38 cellular contexts compared by ENCODE assay signal in the genomic region with DNA sequence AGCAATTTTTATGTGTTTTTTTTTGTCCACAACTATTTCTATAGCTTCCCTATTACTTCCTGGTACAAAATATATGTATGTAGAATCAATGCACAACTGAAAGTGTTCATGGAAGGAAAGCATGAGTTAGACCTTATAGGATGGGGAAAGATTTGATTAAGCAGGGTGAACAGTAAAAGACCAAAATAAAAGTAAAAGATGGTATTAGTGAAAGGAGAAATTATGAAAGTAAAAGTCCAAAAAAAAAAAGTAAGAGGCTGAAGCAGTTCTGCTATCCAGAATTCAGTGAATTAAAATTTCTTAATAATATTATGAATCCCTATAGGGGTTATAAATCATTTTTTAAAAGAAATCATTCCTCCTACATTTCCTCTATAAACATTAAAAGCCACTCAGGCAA.
"Had no signal": no experiment of that assay in that cellular context is flagged by ENCODE, and none has a peak within 500 bp of the region (broad histone marks: within the 10 kb centered on the region; RNA-seq: fewer than 3 reads in every experiment).

No MANE protein-coding gene starts in this region.

- H3K4me1 Mint-ChIP-seq: activated naive CD4-positive, alpha-beta T cell treated with anti-CD3 and anti-CD28 coated beads, Interleukin-2, amount 10 ng/mL, durations not matched to agents 7 days and 5 days; activated naive CD4-positive, alpha-beta T cell treated with anti-CD3 and anti-CD28 coated beads, Interleukin-2, amount 50 U/mL, for 24 hours; activated naive CD8-positive, alpha-beta T cell treated with anti-CD3 and anti-CD28 coated beads for 36 hours; activated naive CD8-positive, alpha-beta T cell treated with anti-CD3 and anti-CD28 coated beads, Interleukin-2, amount 10 ng/mL, durations not matched to agents 7 days and 5 days; activated naive CD8-positive, alpha-beta T cell treated with anti-CD3 and anti-CD28 coated beads, Interleukin-2, amount 50 U/mL, for 24 hours; activated T-helper 17 cell treated with anti-CD3 and anti-CD28 coated beads, Interleukin-2, amount 50 U/mL, for 72 hours; central memory CD8-positive, alpha-beta T cell had no signal

- H3K27me3 ChIP-seq: adrenal gland, ascending aorta, body of pancreas, brain microvascular endothelial cell, breast epithelium, cardiac muscle cell had no signal

- H3K9me3 Mint-ChIP-seq: activated naive CD4-positive, alpha-beta T cell treated with anti-CD3 and anti-CD28 coated beads, Interleukin-2, amount 10 ng/mL, durations not matched to agents 7 days and 5 days; activated naive CD4-positive, alpha-beta T cell treated with anti-CD3 and anti-CD28 coated beads, Interleukin-2, amount 50 U/mL, for 24 hours; activated naive CD8-positive, alpha-beta T cell treated with anti-CD3 and anti-CD28 coated beads, Interleukin-2, amount 10 ng/mL, durations not matched to agents 7 days and 5 days; activated T-helper 1 cell treated with anti-CD3 and anti-CD28 coated beads, Interleukin-12 subunit alpha, Interleukin-12 subunit beta, Interleukin-2, Interleukin-4 antibody, amounts not matched to agents 30 ng/mL and 10 ng/mL and 1 ng/mL, durations not matched to agents 14 hours and 24 hours and 36 hours; activated T-helper 2 cell treated with anti-CD3 and anti-CD28 coated beads, Interferon-gamma antibody, Interleukin-2, Interleukin-4, amounts not matched to agents 10 μg/mL and 5 μg/mL and 100 μg/mL, durations not matched to agents 14 hours and 24 hours and 36 hours; brain had no signal

- H3K36me3 ChIP-seq: adrenal gland, ascending aorta, brain microvascular endothelial cell, breast epithelium, cardiac muscle cell had no signal

- H3K27me3 Mint-ChIP-seq: activated naive CD4-positive, alpha-beta T cell treated with anti-CD3 and anti-CD28 coated beads, Interleukin-2, amount 10 ng/mL, durations not matched to agents 7 days and 5 days; activated naive CD4-positive, alpha-beta T cell treated with anti-CD3 and anti-CD28 coated beads, Interleukin-2, amount 50 U/mL, for 24 hours; activated naive CD8-positive, alpha-beta T cell; activated naive CD8-positive, alpha-beta T cell treated with anti-CD3 and anti-CD28 coated beads for 36 hours; activated naive CD8-positive, alpha-beta T cell treated with anti-CD3 and anti-CD28 coated beads, Interleukin-2, amount 10 ng/mL, durations not matched to agents 7 days and 5 days; activated naive CD8-positive, alpha-beta T cell treated with anti-CD3 and anti-CD28 coated beads, Interleukin-2, amount 50 U/mL, for 24 hours; activated T-cell treated with anti-CD3 and anti-CD28 coated beads, Interleukin-2, amount 50 U/mL, for 24 hours; activated T-helper 17 cell treated with anti-CD3 and anti-CD28 coated beads, Interleukin-2, amount 50 U/mL, for 72 hours; brain; central memory CD8-positive, alpha-beta T cell had no signal

- H3K4me3 Mint-ChIP-seq: activated naive CD4-positive, alpha-beta T cell treated with anti-CD3 and anti-CD28 coated beads for 36 hours; activated naive CD4-positive, alpha-beta T cell treated with anti-CD3 and anti-CD28 coated beads, Interleukin-2, amount 10 ng/mL, durations not matched to agents 7 days and 5 days; activated naive CD4-positive, alpha-beta T cell treated with anti-CD3 and anti-CD28 coated beads, Interleukin-2, amount 50 U/mL, for 24 hours; activated naive CD8-positive, alpha-beta T cell; activated naive CD8-positive, alpha-beta T cell treated with anti-CD3 and anti-CD28 coated beads for 36 hours; activated naive CD8-positive, alpha-beta T cell treated with anti-CD3 and anti-CD28 coated beads, Interleukin-2, amount 10 ng/mL, durations not matched to agents 7 days and 5 days; activated naive CD8-positive, alpha-beta T cell treated with anti-CD3 and anti-CD28 coated beads, Interleukin-2, amount 50 U/mL, for 24 hours; activated T-cell treated with anti-CD3 and anti-CD28 coated beads, Interleukin-2, amount 50 U/mL, for 24 hours; activated T-cell treated with anti-CD3 and anti-CD28 coated beads, Interleukin-2, amount 50 U/mL, for 4 hours; activated T-cell treated with anti-CD3 and anti-CD28 coated beads, Interleukin-2, amount 50 U/mL, for 72 hours; activated T-helper 1 cell treated with anti-CD3 and anti-CD28 coated beads, Interleukin-12 subunit alpha, Interleukin-12 subunit beta, Interleukin-2, Interleukin-4 antibody, amounts not matched to agents 30 ng/mL and 10 ng/mL and 1 ng/mL, durations not matched to agents 14 hours and 24 hours and 36 hours; activated T-helper 17 cell treated with anti-CD3 and anti-CD28 coated beads, Interleukin-2, amount 50 U/mL, for 72 hours; brain; central memory CD8-positive, alpha-beta T cell had no signal

- H3K27ac ChIP-seq: adrenal gland, ascending aorta, body of pancreas, brain microvascular endothelial cell, breast epithelium had no signal

- H3K27ac Mint-ChIP-seq: activated naive CD4-positive, alpha-beta T cell treated with anti-CD3 and anti-CD28 coated beads for 36 hours; activated naive CD4-positive, alpha-beta T cell treated with anti-CD3 and anti-CD28 coated beads, Interleukin-2, amount 10 ng/mL, durations not matched to agents 7 days and 5 days; activated naive CD4-positive, alpha-beta T cell treated with anti-CD3 and anti-CD28 coated beads, Interleukin-2, amount 50 U/mL, for 24 hours; activated naive CD8-positive, alpha-beta T cell; activated naive CD8-positive, alpha-beta T cell treated with anti-CD3 and anti-CD28 coated beads for 36 hours; activated naive CD8-positive, alpha-beta T cell treated with anti-CD3 and anti-CD28 coated beads, Interleukin-2, amount 10 ng/mL, durations not matched to agents 7 days and 5 days; activated naive CD8-positive, alpha-beta T cell treated with anti-CD3 and anti-CD28 coated beads, Interleukin-2, amount 50 U/mL, for 24 hours; activated T-cell treated with anti-CD3 and anti-CD28 coated beads, Interleukin-2, amount 50 U/mL, for 24 hours; activated T-cell treated with anti-CD3 and anti-CD28 coated beads, Interleukin-2, amount 50 U/mL, for 72 hours; activated T-helper 1 cell treated with anti-CD3 and anti-CD28 coated beads, Interleukin-12 subunit alpha, Interleukin-12 subunit beta, Interleukin-2, Interleukin-4 antibody, amounts not matched to agents 30 ng/mL and 10 ng/mL and 1 ng/mL, durations not matched to agents 14 hours and 24 hours and 36 hours; activated T-helper 17 cell treated with anti-CD3 and anti-CD28 coated beads, Interleukin-2, amount 50 U/mL, for 72 hours; activated T-helper 2 cell treated with anti-CD3 and anti-CD28 coated beads, Interferon-gamma antibody, Interleukin-2, Interleukin-4, amounts not matched to agents 10 μg/mL and 5 μg/mL and 100 μg/mL, durations not matched to agents 14 hours and 24 hours and 36 hours had no signal

- H3K9me3 ChIP-seq: adrenal gland, ascending aorta, body of pancreas, breast epithelium had no signal

- ATAC-seq: activated naive CD4-positive, alpha-beta T cell treated with anti-CD3 and anti-CD28 coated beads, Interleukin-2, amount 50 U/mL, for 72 hours; activated naive CD8-positive, alpha-beta T cell treated with anti-CD3 and anti-CD28 coated beads, Interleukin-2, amount 50 U/mL, for 24 hours; activated T-cell treated with anti-CD3 and anti-CD28 coated beads, Interleukin-2, amount 50 U/mL, for 4 hours; activated T-cell treated with anti-CD3 and anti-CD28 coated beads, Interleukin-2, amount 50 U/mL, for 72 hours; activated T-helper 17 cell treated with anti-CD3 and anti-CD28 coated beads, Interleukin-2, amount 50 U/mL, for 72 hours; body of pancreas had no signal

- H3K36me3 Mint-ChIP-seq: activated naive CD4-positive, alpha-beta T cell treated with anti-CD3 and anti-CD28 coated beads, Interleukin-2, amount 10 ng/mL, durations not matched to agents 7 days and 5 days; activated naive CD4-positive, alpha-beta T cell treated with anti-CD3 and anti-CD28 coated beads, Interleukin-2, amount 50 U/mL, for 24 hours; activated naive CD4-positive, alpha-beta T cell treated with anti-CD3 and anti-CD28 coated beads, Interleukin-2, amount 50 U/mL, for 72 hours; activated naive CD8-positive, alpha-beta T cell; activated naive CD8-positive, alpha-beta T cell treated with anti-CD3 and anti-CD28 coated beads for 36 hours; activated naive CD8-positive, alpha-beta T cell treated with anti-CD3 and anti-CD28 coated beads, Interleukin-2, amount 10 ng/mL, durations not matched to agents 7 days and 5 days; brain had no signal

- H3K4me3 ChIP-seq: adrenal gland, ascending aorta, body of pancreas, breast epithelium, cardiac muscle cell had no signal

- DNase-seq: activated effector memory CD4-positive, alpha-beta T cell treated with anti-CD3 and anti-CD28 coated beads, Interleukin-2, amount 50 U/mL, for 16 hours; activated effector memory CD4-positive, alpha-beta T cell treated with Interleukin-2 at 50 U/mL for 16 hours; activated gamma-delta T cell; activated gamma-delta T cell treated with Interleukin-2 at 50 U/mL for 16 hours; activated naive CD4-positive, alpha-beta T cell; activated naive CD4-positive, alpha-beta T cell treated with anti-CD3 and anti-CD28 coated beads for 36 hours; activated naive CD4-positive, alpha-beta T cell treated with anti-CD3 and anti-CD28 coated beads, Interleukin-2, amount 10 ng/mL, durations not matched to agents 7 days and 5 days; activated naive CD4-positive, alpha-beta T cell treated with anti-CD3 and anti-CD28 coated beads, Interleukin-2, amount 50 U/mL, for 16 hours; activated naive CD4-positive, alpha-beta T cell treated with Interleukin-2 at 50 U/mL for 16 hours; activated naive CD8-positive, alpha-beta T cell treated with anti-CD3 and anti-CD28 coated beads for 36 hours; activated naive CD8-positive, alpha-beta T cell treated with anti-CD3 and anti-CD28 coated beads, Interleukin-2, amount 10 ng/mL, durations not matched to agents 7 days and 5 days; activated naive CD8-positive, alpha-beta T cell treated with anti-CD3 and anti-CD28 coated beads, Interleukin-2, amount 50 U/mL, for 24 hours; activated T-cell treated with anti-CD3 and anti-CD28 coated beads, Interleukin-2, amount 50 U/mL, for 1 hour; activated T-cell treated with anti-CD3 and anti-CD28 coated beads, Interleukin-2, amount 50 U/mL, for 24 hours; activated T-cell treated with anti-CD3 and anti-CD28 coated beads, Interleukin-2, amount 50 U/mL, for 4 hours; activated T-cell treated with anti-CD3 and anti-CD28 coated beads, Interleukin-2, amount 50 U/mL, for 48 hours; activated T-cell treated with anti-CD3 and anti-CD28 coated beads, Interleukin-2, amount 50 U/mL, for 72 hours; adrenal gland; amniotic stem cell; amygdala; anterior cingulate cortex; aorta; body of pancreas; brain microvascular endothelial cell; caudate nucleus; central memory CD4-positive, alpha-beta T cell; cerebellar nuclear complex had no signal

- H3K4me1 ChIP-seq: adrenal gland, ascending aorta, body of pancreas, breast epithelium had no signal
